1 cellular context compared by ENCODE assay signal in the genomic region with DNA sequence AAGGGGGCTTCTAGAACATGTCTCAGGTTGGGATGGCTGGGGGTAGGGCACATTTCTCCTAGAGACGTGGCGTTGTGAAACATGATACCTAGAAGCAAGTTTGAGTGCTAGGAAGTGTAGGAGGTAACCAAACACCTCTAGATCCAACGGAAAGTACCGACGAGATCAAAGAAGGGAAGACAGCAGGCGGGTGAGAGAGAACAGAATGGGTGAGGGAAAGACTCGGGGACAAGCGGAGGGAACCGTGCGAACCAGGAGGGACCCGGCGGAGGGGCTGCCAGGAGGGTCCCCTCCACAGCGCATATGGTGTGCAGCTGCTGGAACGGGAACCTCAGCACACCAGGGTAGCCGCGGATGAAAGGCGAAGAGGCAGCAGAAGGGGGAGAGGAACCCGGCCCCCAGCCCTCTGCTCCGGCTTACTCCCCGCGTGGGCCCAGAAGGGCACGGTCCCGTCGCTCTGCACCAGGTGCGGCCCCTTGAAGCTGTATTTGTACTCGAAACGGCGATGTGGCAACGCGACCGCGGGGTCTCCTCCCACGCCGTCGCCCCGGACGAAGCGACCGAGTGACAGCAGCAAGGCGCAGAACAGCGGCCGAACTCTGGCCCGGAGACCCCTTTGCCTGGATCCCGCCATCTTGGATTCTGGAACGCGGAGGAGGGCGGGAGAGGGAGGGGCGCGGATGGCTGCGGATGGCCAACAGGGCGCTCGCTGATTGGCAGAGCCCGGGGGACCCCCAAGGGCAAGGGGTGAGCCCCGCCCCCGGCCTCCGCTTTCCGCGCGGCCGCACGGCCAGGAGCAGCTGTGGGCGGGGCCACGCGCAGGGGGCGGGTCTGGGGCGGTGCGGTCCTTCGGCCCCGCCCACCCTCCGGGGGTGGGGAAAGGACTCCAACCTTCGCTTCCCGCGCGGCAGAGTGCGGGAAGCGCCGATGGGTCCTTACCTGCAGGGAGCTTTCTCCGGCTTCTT.
A peak's percentile ranks its signal among the peaks of the same experiment; 100 is the strongest.
TF ChIP-seq lines count a peak whose summit lies in the region.

Gene LMAN1, minus strand, starts transcription at position 655 of the 965 bp plus-strand sequence. Its CDS starts 21 bp downstream, at position 634.

TF ChIP-seq in SK-N-SH, 30 proteins besides CTCF, POLR2A, EP300 and RAD21 (continued from another document):
- TF ChIP-seq USF1 (IDR thresholded peaks at IDR 0.05; ENCODE audit: borderline replicate concordance, low read depth) (0 out of 2 replicates have a peak, but pooled peaks have one; percentile 7), PBX3 (IDR thresholded peaks at IDR 0.05) (peak; percentile 5; the same call in 1 of the 2 replicates), USF2 (IDR thresholded peaks at IDR 0.05; ENCODE audit: borderline replicate concordance, low read depth, low read length) (no peak), TAF1 (IDR thresholded peaks at IDR 0.05; ENCODE audit: borderline replicate concordance, low read depth, low read length) (peak; percentile 94), RXRA (IDR thresholded peaks at IDR 0.05; ENCODE audit: borderline replicate concordance, low read depth) (peak; percentile 67; the same call in 1 of the 2 replicates), GATA2 (CRISPR knock-in tag; IDR thresholded peaks at IDR 0.05) (no peak), RFX5 (IDR thresholded peaks at IDR 0.05; ENCODE audit: low read length) (no peak), SMC3 (IDR thresholded peaks at IDR 0.05; ENCODE audit: low read depth, low read length) (no peak), CHD2 (IDR thresholded peaks at IDR 0.05; ENCODE audit: low read length, partially characterized antibody) (no peak)
- TF ChIP-seq, protein P1, sequence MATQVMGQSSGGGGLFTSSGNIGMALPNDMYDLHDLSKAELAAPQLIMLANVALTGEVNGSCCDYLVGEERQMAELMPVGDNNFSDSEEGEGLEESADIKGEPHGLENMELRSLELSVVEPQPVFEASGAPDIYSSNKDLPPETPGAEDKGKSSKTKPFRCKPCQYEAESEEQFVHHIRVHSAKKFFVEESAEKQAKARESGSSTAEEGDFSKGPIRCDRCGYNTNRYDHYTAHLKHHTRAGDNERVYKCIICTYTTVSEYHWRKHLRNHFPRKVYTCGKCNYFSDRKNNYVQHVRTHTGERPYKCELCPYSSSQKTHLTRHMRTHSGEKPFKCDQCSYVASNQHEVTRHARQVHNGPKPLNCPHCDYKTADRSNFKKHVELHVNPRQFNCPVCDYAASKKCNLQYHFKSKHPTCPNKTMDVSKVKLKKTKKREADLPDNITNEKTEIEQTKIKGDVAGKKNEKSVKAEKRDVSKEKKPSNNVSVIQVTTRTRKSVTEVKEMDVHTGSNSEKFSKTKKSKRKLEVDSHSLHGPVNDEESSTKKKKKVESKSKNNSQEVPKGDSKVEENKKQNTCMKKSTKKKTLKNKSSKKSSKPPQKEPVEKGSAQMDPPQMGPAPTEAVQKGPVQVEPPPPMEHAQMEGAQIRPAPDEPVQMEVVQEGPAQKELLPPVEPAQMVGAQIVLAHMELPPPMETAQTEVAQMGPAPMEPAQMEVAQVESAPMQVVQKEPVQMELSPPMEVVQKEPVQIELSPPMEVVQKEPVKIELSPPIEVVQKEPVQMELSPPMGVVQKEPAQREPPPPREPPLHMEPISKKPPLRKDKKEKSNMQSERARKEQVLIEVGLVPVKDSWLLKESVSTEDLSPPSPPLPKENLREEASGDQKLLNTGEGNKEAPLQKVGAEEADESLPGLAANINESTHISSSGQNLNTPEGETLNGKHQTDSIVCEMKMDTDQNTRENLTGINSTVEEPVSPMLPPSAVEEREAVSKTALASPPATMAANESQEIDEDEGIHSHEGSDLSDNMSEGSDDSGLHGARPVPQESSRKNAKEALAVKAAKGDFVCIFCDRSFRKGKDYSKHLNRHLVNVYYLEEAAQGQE (IDR thresholded peaks at IDR 0.05; ENCODE audit: low read depth, low read length), result peak; percentile 31; the same call in 1 of the 2 replicates
